Comparison of ENCODE assay signal across 9 cellular contexts in the genomic region with DNA sequence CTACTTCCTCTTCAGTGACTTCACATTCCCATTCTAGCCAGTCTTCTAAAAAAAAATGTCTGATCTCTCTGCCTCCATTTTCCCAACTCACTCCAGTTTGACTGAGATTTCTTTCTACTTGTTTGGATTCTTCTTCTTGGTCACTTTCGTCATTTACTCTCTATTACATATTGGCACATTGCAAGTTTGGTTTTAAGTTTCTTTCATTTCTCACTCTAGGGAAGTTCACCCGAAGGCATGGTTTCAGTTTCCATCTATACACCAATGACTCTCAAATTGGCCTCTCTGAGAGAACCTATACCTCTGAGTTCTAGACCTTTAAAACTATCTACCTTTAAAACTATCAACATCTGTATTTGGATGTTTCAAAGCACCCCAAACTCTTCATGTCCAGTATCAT. TPM values are rescaled to one million over a fixed set of nuclear protein-coding genes. Genes with fewer than 3 reads are reported as not detected.
DNase-seq lines count a peak whose midpoint lies in the region; ATAC-seq and TF ChIP-seq lines count a peak whose summit lies in the region.
"Had no signal": no experiment of that assay in that cellular context is flagged by ENCODE, and none has a peak within 500 bp of the region (broad histone marks: within the 10 kb centered on the region; RNA-seq: fewer than 3 reads in every experiment).

No MANE protein-coding gene starts in this region.

- no peaks in the 10 kb centered on the region for H3K9me3 Mint-ChIP-seq in activated T-cell treated with anti-CD3 and anti-CD28 coated beads, Interleukin-2, amount 50 U/mL, for 72 hours
- H3K9me3 Mint-ChIP-seq in activated T-cell treated with anti-CD3 and anti-CD28 coated beads, Interleukin-2, amount 50 U/mL, for 24 hours = no peaks in the 10 kb centered on the region
- no peaks in the 10 kb centered on the region for H3K9me3 Mint-ChIP-seq in stimulated activated naive CD8-positive, alpha-beta T cell treated with anti-CD3 and anti-CD28 coated beads, Interleukin-15, amount 100 ng/mL, for 72 hours
- H3K9me3 Mint-ChIP-seq in activated T-helper 2 cell treated with anti-CD3 and anti-CD28 coated beads, Interferon-gamma antibody, Interleukin-2, Interleukin-4, amounts not matched to agents 10 μg/mL and 5 μg/mL and 100 μg/mL, durations not matched to agents 14 hours and 24 hours and 36 hours = no peaks in the 10 kb centered on the region
- H3K9me3 Mint-ChIP-seq: brain had no signal

- H3K4me3 ChIP-seq in OCI-LY3 (ENCODE audit: low read length) = peak overlapping the region; percentile 59

- no peak overlapping the region for H3K27ac Mint-ChIP-seq in activated T-cell treated with anti-CD3 and anti-CD28 coated beads, Interleukin-2, amount 50 U/mL, for 72 hours
- H3K27ac Mint-ChIP-seq in activated T-cell treated with anti-CD3 and anti-CD28 coated beads, Interleukin-2, amount 50 U/mL, for 24 hours = no peak overlapping the region
- H3K27ac Mint-ChIP-seq in stimulated activated naive CD8-positive, alpha-beta T cell treated with anti-CD3 and anti-CD28 coated beads, Interleukin-15, amount 100 ng/mL, for 72 hours = no peak overlapping the region
- H3K27ac Mint-ChIP-seq in activated T-helper 2 cell treated with anti-CD3 and anti-CD28 coated beads, Interferon-gamma antibody, Interleukin-2, Interleukin-4, amounts not matched to agents 10 μg/mL and 5 μg/mL and 100 μg/mL, durations not matched to agents 14 hours and 24 hours and 36 hours = no peak overlapping the region
- H3K27ac Mint-ChIP-seq: brain had no signal

- H3K9me3 ChIP-seq in OCI-LY3 (ENCODE audit: insufficient read depth, low read length) = no peaks in the 10 kb centered on the region

- no peaks in the 10 kb centered on the region for H3K36me3 ChIP-seq in OCI-LY3 (replicated peaks; ENCODE audit: low read depth, low read length)

- peaks cover 26% of the 10 kb centered on the region for H3K4me1 ChIP-seq in OCI-LY3 (ENCODE audit: low read length)

- no peaks in the 10 kb centered on the region for H3K36me3 Mint-ChIP-seq in activated T-cell treated with anti-CD3 and anti-CD28 coated beads, Interleukin-2, amount 50 U/mL, for 72 hours (ENCODE audit: insufficient read depth in 2 of 2)
- peaks cover 9% of the 10 kb centered on the region for H3K36me3 Mint-ChIP-seq in activated T-cell treated with anti-CD3 and anti-CD28 coated beads, Interleukin-2, amount 50 U/mL, for 24 hours (ENCODE audit: low read depth)
- H3K36me3 Mint-ChIP-seq in activated T-helper 2 cell treated with anti-CD3 and anti-CD28 coated beads, Interferon-gamma antibody, Interleukin-2, Interleukin-4, amounts not matched to agents 10 μg/mL and 5 μg/mL and 100 μg/mL, durations not matched to agents 14 hours and 24 hours and 36 hours (ENCODE audit: low read depth) = peaks cover 32% of the 10 kb centered on the region
- H3K36me3 Mint-ChIP-seq: brain had no signal

- peak overlapping the region; percentile 13; the same call in 1 of the 2 replicates for H3K27ac ChIP-seq in OCI-LY3 (ENCODE audit: low read length)

- no peaks in the 10 kb centered on the region for H3K27me3 ChIP-seq in OCI-LY3 (ENCODE audit: low read depth, low read length)

- peak overlapping the region; percentile 66 for H3K4me2 ChIP-seq in OCI-LY3 (ENCODE audit: low read length)

- no peaks in the 10 kb centered on the region for H3K79me2 ChIP-seq in OCI-LY3 (ENCODE audit: low read length)

- TF ChIP-seq CTCF in OCI-LY3 (IDR thresholded peaks at IDR 0.05; ENCODE audit: low read depth, low read length) = no peak

- no peak overlapping the region for H3K4me3 Mint-ChIP-seq in activated T-cell treated with anti-CD3 and anti-CD28 coated beads, Interleukin-2, amount 50 U/mL, for 72 hours
- H3K4me3 Mint-ChIP-seq in activated T-cell treated with anti-CD3 and anti-CD28 coated beads, Interleukin-2, amount 50 U/mL, for 24 hours = no peak overlapping the region
- H3K4me3 Mint-ChIP-seq in stimulated activated naive CD8-positive, alpha-beta T cell treated with anti-CD3 and anti-CD28 coated beads, Interleukin-15, amount 100 ng/mL, for 72 hours = no peak overlapping the region
- no peak overlapping the region for H3K4me3 Mint-ChIP-seq in activated T-helper 2 cell treated with anti-CD3 and anti-CD28 coated beads, Interferon-gamma antibody, Interleukin-2, Interleukin-4, amounts not matched to agents 10 μg/mL and 5 μg/mL and 100 μg/mL, durations not matched to agents 14 hours and 24 hours and 36 hours (ENCODE audit: low read depth)
- H3K4me3 Mint-ChIP-seq: brain had no signal

- peak overlapping the region; percentile 3; the same call in 1 of the 2 replicates for H3K9ac ChIP-seq in OCI-LY3 (ENCODE audit: low read length)

- intact Hi-C loops in activated T-helper 2 cell treated with anti-CD3 and anti-CD28 coated beads, Interferon-gamma antibody, Interleukin-2, Interleukin-4, amounts not matched to agents 10 μg/mL and 5 μg/mL and 100 μg/mL, durations not matched to agents 14 hours and 24 hours and 36 hours (cut with micrococcal nuclease) = loop anchor here (5.0 to 10.0 kb wide), 2 partner anchors 45 to 348 kb away; no protein-coding TSS in a partner anchor

- ATAC-seq in activated T-cell treated with anti-CD3 and anti-CD28 coated beads, Interleukin-2, amount 50 U/mL, for 72 hours (replicated peaks in 1 of 2) = peak; percentile 81 to 95
- ATAC-seq in HG02970 (IDR thresholded peaks at IDR 0.05; ENCODE audit: low FRiP score, unreplicated experiment) = peak; percentile 94
- peak; percentile 93 for ATAC-seq in stimulated activated naive CD8-positive, alpha-beta T cell treated with anti-CD3 and anti-CD28 coated beads, Interleukin-15, amount 100 ng/mL, for 72 hours

- no peaks in the 10 kb centered on the region for H3K27me3 Mint-ChIP-seq in activated T-cell treated with anti-CD3 and anti-CD28 coated beads, Interleukin-2, amount 50 U/mL, for 72 hours (ENCODE audit: low read depth)
- H3K27me3 Mint-ChIP-seq in activated T-cell treated with anti-CD3 and anti-CD28 coated beads, Interleukin-2, amount 50 U/mL, for 24 hours = no peaks in the 10 kb centered on the region
- H3K27me3 Mint-ChIP-seq in stimulated activated naive CD8-positive, alpha-beta T cell treated with anti-CD3 and anti-CD28 coated beads, Interleukin-15, amount 100 ng/mL, for 72 hours = no peaks in the 10 kb centered on the region
- no peaks in the 10 kb centered on the region for H3K27me3 Mint-ChIP-seq in activated T-helper 2 cell treated with anti-CD3 and anti-CD28 coated beads, Interferon-gamma antibody, Interleukin-2, Interleukin-4, amounts not matched to agents 10 μg/mL and 5 μg/mL and 100 μg/mL, durations not matched to agents 14 hours and 24 hours and 36 hours (ENCODE audit: low read depth)
- H3K27me3 Mint-ChIP-seq: brain had no signal

- H2AFZ ChIP-seq in OCI-LY3 (ENCODE audit: low read depth, low read length) = peak overlapping the region; percentile 74; the same call in 1 of the 2 replicates

- no peak for DNase-seq in activated T-cell treated with anti-CD3 and anti-CD28 coated beads, Interleukin-2, amount 50 U/mL, for 72 hours
- no peak for DNase-seq in activated T-cell treated with anti-CD3 and anti-CD28 coated beads, Interleukin-2, amount 50 U/mL, for 24 hours
- DNase-seq in stimulated activated naive CD8-positive, alpha-beta T cell treated with anti-CD3 and anti-CD28 coated beads, Interleukin-15, amount 100 ng/mL, for 72 hours = no peak
- no peak for DNase-seq in NCI-H2107 treated with DMSO at 0.1 percent for 48 hours (lab: John Stamatoyannopoulos, UW; ENCODE audit: unreplicated experiment)
- no peak for DNase-seq in stimulated activated CD4-positive, alpha-beta T cell treated with anti-CD3 and anti-CD28 coated beads, Interleukin-2, amount 100 ng/mL, for 24 hours
- DNase-seq in activated T-helper 2 cell treated with anti-CD3 and anti-CD28 coated beads, Interferon-gamma antibody, Interleukin-2, Interleukin-4, amounts not matched to agents 10 μg/mL and 5 μg/mL and 100 μg/mL, durations not matched to agents 14 hours and 24 hours and 36 hours (ENCODE audit: low spot score) = no peak

- H4K20me1 ChIP-seq in OCI-LY3 (ENCODE audit: insufficient read depth, low read length) = no peaks in the 10 kb centered on the region

- H3K4me1 Mint-ChIP-seq in activated T-cell treated with anti-CD3 and anti-CD28 coated beads, Interleukin-2, amount 50 U/mL, for 72 hours (ENCODE audit: low read depth) = no peaks in the 10 kb centered on the region
- H3K4me1 Mint-ChIP-seq in activated T-cell treated with anti-CD3 and anti-CD28 coated beads, Interleukin-2, amount 50 U/mL, for 24 hours (ENCODE audit: low read depth) = peaks cover 7% of the 10 kb centered on the region
- no peaks in the 10 kb centered on the region for H3K4me1 Mint-ChIP-seq in stimulated activated naive CD8-positive, alpha-beta T cell treated with anti-CD3 and anti-CD28 coated beads, Interleukin-15, amount 100 ng/mL, for 72 hours
- H3K4me1 Mint-ChIP-seq in activated T-helper 2 cell treated with anti-CD3 and anti-CD28 coated beads, Interferon-gamma antibody, Interleukin-2, Interleukin-4, amounts not matched to agents 10 μg/mL and 5 μg/mL and 100 μg/mL, durations not matched to agents 14 hours and 24 hours and 36 hours (ENCODE audit: low read depth) = peaks cover 6% of the 10 kb centered on the region
- H3K4me1 Mint-ChIP-seq: brain had no signal

RNA-seq across cellular contexts. Expression of a gene that starts 51.3 kb away (rescaled TPM):
- 10 to 100 TPM; 14.9 to 21.6 TPM for total RNA-seq in activated T-cell treated with anti-CD3 and anti-CD28 coated beads, Interleukin-2, amount 50 U/mL, for 72 hours
- 24.4 and 26.1 TPM in 2 replicates for total RNA-seq in activated T-helper 2 cell treated with anti-CD3 and anti-CD28 coated beads, Interferon-gamma antibody, Interleukin-2, Interleukin-4, amounts not matched to agents 10 μg/mL and 5 μg/mL and 100 μg/mL, durations not matched to agents 14 hours and 24 hours and 36 hours
